1 cellular context compared by ENCODE assay signal in genomic region chr18:12296087-12296403, GRCh38.
TF ChIP-seq lines count a peak whose summit lies in the region.

No MANE protein-coding gene starts in this region.

TF ChIP-seq in K562, 482 proteins besides CTCF, POLR2A, EP300 and RAD21 (continued from another document):
- TF ChIP-seq ARNT (IDR thresholded peaks at IDR 0.05) (no peak), SUPT5H (IDR thresholded peaks at IDR 0.05) (no peak), CBX3 (IDR thresholded peaks at IDR 0.05; ENCODE audit: borderline replicate concordance in 1 of 2, low read length in 2 of 2) (no peak), ZNF696 (CRISPR knock-in tag; conservative IDR thresholded peaks at IDR 0.05) (no peak), PBX2 (CRISPR knock-in tag; IDR thresholded peaks at IDR 0.05; ENCODE audit: low read depth) (no peak), PBX2 (tag; conservative IDR thresholded peaks at IDR 0.05; ENCODE audit: low read depth) (no peak), ZNF445 (CRISPR knock-in tag; IDR thresholded peaks at IDR 0.05; ENCODE audit: low read depth) (no peak), HINFP (tag; conservative IDR thresholded peaks at IDR 0.05; ENCODE audit: low read depth) (no peak)
